1 cellular context compared by ENCODE assay signal in genomic region chr1:155123801-155124200, GRCh38.
TF ChIP-seq lines count a peak whose summit lies in the region.

No MANE protein-coding gene starts in this region.

TF ChIP-seq in GM23338, 12 proteins besides CTCF, POLR2A, EP300 and RAD21 (continued from another document):
- TF ChIP-seq, protein P1, sequence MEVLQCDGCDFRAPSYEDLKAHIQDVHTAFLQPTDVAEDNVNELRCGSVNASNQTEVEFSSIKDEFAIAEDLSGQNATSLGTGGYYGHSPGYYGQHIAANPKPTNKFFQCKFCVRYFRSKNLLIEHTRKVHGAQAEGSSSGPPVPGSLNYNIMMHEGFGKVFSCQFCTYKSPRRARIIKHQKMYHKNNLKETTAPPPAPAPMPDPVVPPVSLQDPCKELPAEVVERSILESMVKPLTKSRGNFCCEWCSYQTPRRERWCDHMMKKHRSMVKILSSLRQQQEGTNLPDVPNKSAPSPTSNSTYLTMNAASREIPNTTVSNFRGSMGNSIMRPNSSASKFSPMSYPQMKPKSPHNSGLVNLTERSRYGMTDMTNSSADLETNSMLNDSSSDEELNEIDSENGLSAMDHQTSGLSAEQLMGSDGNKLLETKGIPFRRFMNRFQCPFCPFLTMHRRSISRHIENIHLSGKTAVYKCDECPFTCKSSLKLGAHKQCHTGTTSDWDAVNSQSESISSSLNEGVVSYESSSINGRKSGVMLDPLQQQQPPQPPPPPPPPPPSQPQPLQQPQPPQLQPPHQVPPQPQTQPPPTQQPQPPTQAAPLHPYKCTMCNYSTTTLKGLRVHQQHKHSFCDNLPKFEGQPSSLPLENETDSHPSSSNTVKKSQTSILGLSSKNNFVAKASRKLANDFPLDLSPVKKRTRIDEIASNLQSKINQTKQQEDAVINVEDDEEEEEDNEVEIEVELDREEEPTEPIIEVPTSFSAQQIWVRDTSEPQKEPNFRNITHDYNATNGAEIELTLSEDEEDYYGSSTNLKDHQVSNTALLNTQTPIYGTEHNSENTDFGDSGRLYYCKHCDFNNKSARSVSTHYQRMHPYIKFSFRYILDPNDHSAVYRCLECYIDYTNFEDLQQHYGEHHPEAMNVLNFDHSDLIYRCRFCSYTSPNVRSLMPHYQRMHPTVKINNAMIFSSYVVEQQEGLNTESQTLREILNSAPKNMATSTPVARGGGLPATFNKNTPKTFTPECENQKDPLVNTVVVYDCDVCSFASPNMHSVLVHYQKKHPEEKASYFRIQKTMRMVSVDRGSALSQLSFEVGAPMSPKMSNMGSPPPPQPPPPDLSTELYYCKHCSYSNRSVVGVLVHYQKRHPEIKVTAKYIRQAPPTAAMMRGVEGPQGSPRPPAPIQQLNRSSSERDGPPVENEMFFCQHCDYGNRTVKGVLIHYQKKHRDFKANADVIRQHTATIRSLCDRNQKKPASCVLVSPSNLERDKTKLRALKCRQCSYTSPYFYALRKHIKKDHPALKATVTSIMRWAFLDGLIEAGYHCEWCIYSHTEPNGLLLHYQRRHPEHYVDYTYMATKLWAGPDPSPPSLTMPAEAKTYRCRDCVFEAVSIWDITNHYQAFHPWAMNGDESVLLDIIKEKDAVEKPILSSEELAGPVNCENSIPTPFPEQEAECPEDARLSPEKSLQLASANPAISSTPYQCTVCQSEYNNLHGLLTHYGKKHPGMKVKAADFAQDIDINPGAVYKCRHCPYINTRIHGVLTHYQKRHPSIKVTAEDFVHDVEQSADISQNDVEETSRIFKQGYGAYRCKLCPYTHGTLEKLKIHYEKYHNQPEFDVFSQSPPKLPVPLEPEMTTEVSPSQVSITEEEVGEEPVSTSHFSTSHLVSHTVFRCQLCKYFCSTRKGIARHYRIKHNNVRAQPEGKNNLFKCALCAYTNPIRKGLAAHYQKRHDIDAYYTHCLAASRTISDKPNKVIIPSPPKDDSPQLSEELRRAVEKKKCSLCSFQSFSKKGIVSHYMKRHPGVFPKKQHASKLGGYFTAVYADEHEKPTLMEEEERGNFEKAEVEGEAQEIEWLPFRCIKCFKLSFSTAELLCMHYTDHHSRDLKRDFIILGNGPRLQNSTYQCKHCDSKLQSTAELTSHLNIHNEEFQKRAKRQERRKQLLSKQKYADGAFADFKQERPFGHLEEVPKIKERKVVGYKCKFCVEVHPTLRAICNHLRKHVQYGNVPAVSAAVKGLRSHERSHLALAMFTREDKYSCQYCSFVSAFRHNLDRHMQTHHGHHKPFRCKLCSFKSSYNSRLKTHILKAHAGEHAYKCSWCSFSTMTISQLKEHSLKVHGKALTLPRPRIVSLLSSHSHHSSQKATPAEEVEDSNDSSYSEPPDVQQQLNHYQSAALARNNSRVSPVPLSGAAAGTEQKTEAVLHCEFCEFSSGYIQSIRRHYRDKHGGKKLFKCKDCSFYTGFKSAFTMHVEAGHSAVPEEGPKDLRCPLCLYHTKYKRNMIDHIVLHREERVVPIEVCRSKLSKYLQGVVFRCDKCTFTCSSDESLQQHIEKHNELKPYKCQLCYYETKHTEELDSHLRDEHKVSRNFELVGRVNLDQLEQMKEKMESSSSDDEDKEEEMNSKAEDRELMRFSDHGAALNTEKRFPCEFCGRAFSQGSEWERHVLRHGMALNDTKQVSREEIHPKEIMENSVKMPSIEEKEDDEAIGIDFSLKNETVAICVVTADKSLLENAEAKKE (CRISPR knock-in tag; IDR thresholded peaks at IDR 0.05), result no peak
